Comparison of ENCODE assay signal across 19 cellular contexts in the genomic region with DNA sequence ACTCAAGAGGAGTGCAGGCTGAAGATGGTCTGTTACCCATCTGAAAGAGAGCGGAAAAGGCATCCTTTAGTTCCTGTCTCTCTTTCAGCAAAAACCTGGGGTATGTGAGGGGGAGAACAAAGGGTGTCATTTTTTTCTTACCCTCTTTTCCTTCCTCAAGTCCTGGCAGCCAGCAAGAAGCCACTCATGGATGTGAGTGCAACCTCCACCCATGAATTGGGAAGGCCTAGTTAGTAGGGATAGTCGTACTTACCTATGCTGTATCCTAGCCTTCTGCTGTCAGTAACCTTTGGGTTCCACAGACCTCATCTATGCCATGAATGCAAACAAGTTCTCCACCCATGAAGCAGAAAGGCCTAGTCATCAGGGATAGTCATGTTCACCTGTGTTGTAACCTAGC.
DNase-seq lines count a peak whose midpoint lies in the region; ATAC-seq, FAIRE-seq and TF ChIP-seq lines count a peak whose summit lies in the region.
"Had no signal": no experiment of that assay in that cellular context is flagged by ENCODE, and none has a peak within 500 bp of the region (broad histone marks: within the 10 kb centered on the region; RNA-seq: fewer than 3 reads in every experiment).

No MANE protein-coding gene starts in this region.

- H3K23me2 ChIP-seq in H1 (ENCODE audit: low read depth, low read length), result no peaks in the 10 kb centered on the region

- H3K36me3 ChIP-seq in HEK293 (ENCODE audit: control insufficient read depth in 2 of 2, insufficient read depth in 1 of 2, low read length in 2 of 2), result no peaks in the 10 kb centered on the region
- peaks cover 0 to 4% (median 0%) of the 10 kb centered on the region in 4 experiments; a peak in 1 of 8 replicates for H3K36me3 ChIP-seq in H1 (ENCODE audit: control insufficient read depth in 2 of 4, insufficient read depth in 4 of 4, low read length in 3 of 4)
- no peaks in the 10 kb centered on the region for H3K36me3 ChIP-seq in tibial artery
- H3K36me3 ChIP-seq: MG63, SJCRH30 had no signal

- H3K4ac ChIP-seq in H1 (replicated peaks; ENCODE audit: insufficient read length, low read depth, low read length), result no peak overlapping the region

- H3K27me3 ChIP-seq in H1 (replicated peaks in 1 of 4; ENCODE audit: control insufficient read depth in 3 of 4, extremely low read depth in 1 of 4, insufficient read depth in 3 of 4, low read length in 3 of 4) (no peaks in the 10 kb centered on the region), tibial artery (no peaks in the 10 kb centered on the region)
- H3K27me3 ChIP-seq: MG63, SJCRH30 had no signal

- POLR2A ChIA-PET in HEK293 (lab: Yijun Ruan, JAX) (no interaction called here), WTC11 (lab: Charles Lee) (no interaction called here), H1 (lab: Charles Lee; ENCODE audit: partially characterized antibody) (no interaction called here)

- TF ChIP-seq CTCF in HEK293 (tag by site-specific recombination; IDR thresholded peaks at IDR 0.05) (no peak), WTC11 (IDR thresholded peaks at IDR 0.05) (no peak), H1 (IDR thresholded peaks at IDR 0.05; ENCODE audit: control extremely low read depth in 1 of 3, insufficient read depth in 1 of 3, low read depth in 1 of 3, low read length in 3 of 3) (no peak), tibial artery (IDR thresholded peaks at IDR 0.05) (no peak)

- no peak overlapping the region for H2AK5ac ChIP-seq in H1 (ENCODE audit: low read depth, low read length)

- no peak overlapping the region for H3K9ac ChIP-seq in H1 (replicated peaks in 1 of 4; ENCODE audit: extremely low read depth in 1 of 4, low read depth in 3 of 4, low read length in 3 of 4)

- no peaks in the 10 kb centered on the region for H3K4me1 ChIP-seq in HEK293 (ENCODE audit: control insufficient read depth, insufficient read depth, low read length)
- no peaks in the 10 kb centered on the region for H3K4me1 ChIP-seq in H1 (replicated peaks in 1 of 4; ENCODE audit: control insufficient read depth in 3 of 4, insufficient read depth in 4 of 4, low read length in 3 of 4)
- no peaks in the 10 kb centered on the region for H3K4me1 ChIP-seq in tibial artery
- H3K4me1 ChIP-seq: SJCRH30 had no signal

- WGBS in H1 (ENCODE audit: extremely low coverage in 1 of 2, insufficient coverage in 1 of 2, insufficient read length in 1 of 2, insufficient replicate concordance in 2 of 2, low coverage in 1 of 2, low lambda C conversion rate in 2 of 2, missing lambda C conversion rate in 1 of 2), 2 experiments, result 95% methylated on average over 2 of the region's 2 CpGs; no CpG with 5 or more reads in 1 of the 2 experiments

- H2BK15ac ChIP-seq in H1 (ENCODE audit: low read length), result 0 out of 2 replicates have a peak overlapping the region, but pooled peaks have one; percentile 67

- H3K79me2 ChIP-seq in H1 (ENCODE audit: control insufficient read depth in 1 of 2, insufficient read depth in 2 of 2, low read length in 2 of 2), result no peaks in the 10 kb centered on the region

- TF ChIP-seq EP300 in H1 (IDR thresholded peaks at IDR 0.05; ENCODE audit: borderline replicate concordance in 1 of 2, low read depth in 2 of 2, low read length in 2 of 2), result no peak

- no peak overlapping the region for H4K8ac ChIP-seq in H1 (ENCODE audit: extremely low read depth, insufficient read depth, low read length)

- no peak overlapping the region for H3K4me3 ChIP-seq in HEK293 (ENCODE audit: low read depth, low read length)
- H3K4me3 ChIP-seq in H1 (ENCODE audit: extremely low read depth in 1 of 4, insufficient read depth in 2 of 4, low read depth in 3 of 4, low read length in 4 of 4), result no peak overlapping the region; a peak in 1 of 8 replicates
- no peak overlapping the region for H3K4me3 ChIP-seq in tibial artery
- H3K4me3 ChIP-seq: MG63, SJCRH30 had no signal

- no peak for TF ChIP-seq POLR2A in H1 (IDR thresholded peaks at IDR 0.05; ENCODE audit: control extremely low read depth in 1 of 2, low read depth in 2 of 2, low read length in 2 of 2)

- H2BK120ac ChIP-seq in H1 (replicated peaks; ENCODE audit: low read depth, low read length), result no peak overlapping the region

- 0 out of 2 replicates have a peak overlapping the region, but pooled peaks have one; percentile 64 for H2BK20ac ChIP-seq in H1 (ENCODE audit: low read length)

- H4K5ac ChIP-seq in H1 (ENCODE audit: insufficient read length, low read depth, low read length), result no peak overlapping the region

- H3K14ac ChIP-seq in H1 (ENCODE audit: insufficient read length), result no peak overlapping the region

- no peak for TF ChIP-seq RAD21 in H1 (IDR thresholded peaks at IDR 0.05 in 1 of 2, conservative IDR thresholded peaks at IDR 0.05 in 1 of 2; ENCODE audit: low read depth in 2 of 2, low read length in 2 of 2)

- H4K91ac ChIP-seq in H1 (replicated peaks; ENCODE audit: insufficient read length, low read length), result no peak overlapping the region

- no peaks in the 10 kb centered on the region for H4K20me1 ChIP-seq in H1 (replicated peaks in 1 of 2; ENCODE audit: control insufficient read depth in 1 of 2, insufficient read depth in 2 of 2, low read length in 2 of 2)

- no peak for DNase-seq in WTC11 (ENCODE audit: low spot score)
- no peak for DNase-seq in H1 (ENCODE audit: low read depth in 1 of 2, low spot score in 2 of 2)
- DNase-seq in iris pigment epithelial cell (ENCODE audit: low read depth), result peak; percentile 3
- no peak for DNase-seq in tibial artery
- DNase-seq in activated CD4-positive, CD25-positive, alpha-beta regulatory T cell treated with anti-CD3 and anti-CD28 coated beads, Interleukin-2, amount 50 U/mL, for 72 hours, result no peak
- DNase-seq: CD4-positive, CD25-positive, alpha-beta regulatory T cell; DND-41; MG63; NCI-H1048; NCI-H1417 treated with DMSO at 0.1 percent for 48 hours; NCI-H187; NCI-H510A; NCI-H774; NK-92 treated with Interleukin-12 subunit alpha and Interleukin-12 subunit beta, amount 100 ng/mL, for 24 hours had no signal

- H3K9me3 ChIP-seq in HEK293 (ENCODE audit: control insufficient read depth, insufficient read depth, low read depth, low read length), result no peaks in the 10 kb centered on the region
- H3K9me3 ChIP-seq in H1 (ENCODE audit: insufficient read depth in 2 of 2, low read depth in 1 of 2, low read length in 1 of 2), result peaks cover 34 to 37% of the 10 kb centered on the region in 2 experiments
- peaks cover 0 to 35% (median 32%) of the 10 kb centered on the region in 3 donors for H3K9me3 ChIP-seq in tibial artery

- no peak overlapping the region for H3K27ac ChIP-seq in HEK293 (ENCODE audit: extremely low read depth, low read depth, low read length)
- H3K27ac ChIP-seq in H1 (ENCODE audit: low read depth, low read length), result no peak overlapping the region
- H3K27ac ChIP-seq in tibial artery, result no peak overlapping the region
- H3K27ac ChIP-seq: SJCRH30 had no signal

- H3K36me3 Mint-ChIP-seq in WTC11, result peaks cover 57% of the 10 kb centered on the region
- H3K36me3 Mint-ChIP-seq: CD4-positive, CD25-positive, alpha-beta regulatory T cell had no signal

- no peak overlapping the region for H3K4me3 Mint-ChIP-seq in WTC11
- H3K4me3 Mint-ChIP-seq: CD4-positive, CD25-positive, alpha-beta regulatory T cell had no signal

- no peaks in the 10 kb centered on the region for H3K79me1 ChIP-seq in H1 (ENCODE audit: low read depth, low read length)

- intact Hi-C loops in tibial artery (cut with DNase I; ENCODE audit: low total_unique reads), result no loop called here

- no peak overlapping the region for H3K23ac ChIP-seq in H1 (ENCODE audit: insufficient read length)

- CTCF ChIA-PET in HEK293 (lab: Yijun Ruan, JAX) (no interaction called here), WTC11 (lab: Charles Lee) (no interaction called here), H1 (lab: Charles Lee; ENCODE audit: partially characterized antibody) (no interaction called here)

- no peak overlapping the region for H2BK5ac ChIP-seq in H1 (ENCODE audit: low read depth, low read length)

- H3K4me1 Mint-ChIP-seq in WTC11, result 0 out of 2 replicates have a peak, but pooled peaks cover 4% of the 10 kb centered on the region
- H3K4me1 Mint-ChIP-seq: CD4-positive, CD25-positive, alpha-beta regulatory T cell had no signal

- no peak overlapping the region for H2AFZ ChIP-seq in H1 (ENCODE audit: low read length)

- 0 out of 2 replicates have a peak, but pooled peaks have one; percentile 28 for ATAC-seq in WTC11
- ATAC-seq in GM18511 (IDR thresholded peaks at IDR 0.05; ENCODE audit: unreplicated experiment), result no peak
- ATAC-seq: Panc1 had no signal

- no peak overlapping the region for H2BK12ac ChIP-seq in H1 (ENCODE audit: low read depth, low read length)

- no peak overlapping the region for H3K56ac ChIP-seq in H1 (replicated peaks; ENCODE audit: insufficient read length, low read depth, low read length)

- no peaks in the 10 kb centered on the region; the same call in 1 of the 2 replicates for H3K27me3 Mint-ChIP-seq in WTC11 (ENCODE audit: low read depth)
- H3K27me3 Mint-ChIP-seq: CD4-positive, CD25-positive, alpha-beta regulatory T cell had no signal

- H3K27ac Mint-ChIP-seq in WTC11, result no peak overlapping the region
- H3K27ac Mint-ChIP-seq: CD4-positive, CD25-positive, alpha-beta regulatory T cell had no signal

- no peak overlapping the region for H3K18ac ChIP-seq in H1 (ENCODE audit: extremely low read depth, low read length)

- H3K4me2 ChIP-seq in H1 (ENCODE audit: insufficient read depth in 1 of 2, low read depth in 2 of 2, low read length in 2 of 2), result no peak overlapping the region

- H3K9me3 Mint-ChIP-seq in WTC11, result peaks cover 75% of the 10 kb centered on the region

- no peak for FAIRE-seq in H1 (lab: Jason Lieb, UNC)
- FAIRE-seq: GM12891 had no signal

TF ChIP-seq in HEK293, 187 proteins besides CTCF, POLR2A, EP300 and RAD21 (continues in another document):
- TF ChIP-seq SETDB1 (IDR thresholded peaks at IDR 0.05; ENCODE audit: insufficient read length, low read length), result peak; percentile 95
- peak; percentile 100 for TF ChIP-seq TRIM28 (IDR thresholded peaks at IDR 0.05; ENCODE audit: borderline replicate concordance, low read length)

TF ChIP-seq in H1, 55 proteins besides CTCF, POLR2A, EP300 and RAD21:
- TF ChIP-seq KDM4A (IDR thresholded peaks at IDR 0.05; ENCODE audit: low read depth, low read length, severe bottlenecking) (no peak), EGR1 (IDR thresholded peaks at IDR 0.05; ENCODE audit: borderline replicate concordance, low read depth, low read length) (no peak), CBX5 (IDR thresholded peaks at IDR 0.05; ENCODE audit: low read depth, low read length) (peak; percentile 95; the same call in 1 of the 2 replicates), CBX8 (IDR thresholded peaks at IDR 0.05; ENCODE audit: borderline replicate concordance, low read depth, low read length) (no peak), NANOG (IDR thresholded peaks at IDR 0.05; ENCODE audit: insufficient read depth, low read depth, low read length, poor library complexity, severe bottlenecking) (no peak), POLR2AphosphoS5 (IDR thresholded peaks at IDR 0.05; ENCODE audit: low read depth, low read length) (no peak)
TF ChIP-seq in H1: peak in this region for 1.
